ENCODE assay signal across 18 cellular contexts in genomic region chr19:5039642-5040543, GRCh38.
DNase-seq lines count a peak whose midpoint lies in the region; FAIRE-seq and TF ChIP-seq lines count a peak whose summit lies in the region.
"Had no signal": no experiment of that assay in that cellular context is flagged by ENCODE, and none has a peak within 500 bp of the region (broad histone marks: within the 10 kb centered on the region; RNA-seq: fewer than 3 reads in every experiment).

No MANE protein-coding gene starts in this region.

- no peaks in the 10 kb centered on the region; the same call in 1 of the 2 replicates for H3K4me1 ChIP-seq in HUES6 (ENCODE audit: control insufficient read depth, insufficient read depth, low read length)
- peaks cover 0 to 1% of the 10 kb centered on the region in 2 donors for H3K4me1 ChIP-seq in neuronal stem cell (ENCODE audit: control insufficient read depth in 2 of 2, insufficient read depth in 1 of 2, low read depth in 1 of 2, low read length in 2 of 2)
- no peaks in the 10 kb centered on the region for H3K4me1 ChIP-seq in colonic mucosa
- peaks cover 37% of the 10 kb centered on the region for H3K4me1 ChIP-seq in testis
- peaks cover 4% of the 10 kb centered on the region for H3K4me1 ChIP-seq in osteoblast (ENCODE audit: insufficient read depth, low read length)

- H3K27me3 ChIP-seq in HUES6 (ENCODE audit: control insufficient read depth, insufficient read depth, low read length) (no peaks in the 10 kb centered on the region), neuronal stem cell (ENCODE audit: control insufficient read depth in 3 of 3, insufficient read depth in 3 of 3, low read depth in 1 of 3, low read length in 3 of 3) (no peaks in the 10 kb centered on the region), colonic mucosa (no peaks in the 10 kb centered on the region), testis (no peaks in the 10 kb centered on the region), osteoblast (ENCODE audit: insufficient read depth, low read length) (no peaks in the 10 kb centered on the region)

- H4K91ac ChIP-seq in neuronal stem cell (ENCODE audit: low read depth, low read length, poor library complexity) = no peak overlapping the region

- H3K9me3 ChIP-seq in HUES6 (ENCODE audit: control insufficient read depth, insufficient read depth, low read depth, low read length) (no peaks in the 10 kb centered on the region), neuronal stem cell (replicated peaks in 1 of 2; ENCODE audit: control insufficient read depth in 2 of 2, insufficient read depth in 1 of 2, low read depth in 1 of 2, low read length in 2 of 2) (no peaks in the 10 kb centered on the region), colonic mucosa (no peaks in the 10 kb centered on the region), testis (no peaks in the 10 kb centered on the region), osteoblast (ENCODE audit: low read depth, low read length) (no peaks in the 10 kb centered on the region)

- no CpG with 5 or more reads among the region's 43 CpGs for WGBS in neuronal stem cell (ENCODE audit: extremely low coverage in 2 of 2, insufficient read length in 2 of 2, insufficient replicate concordance in 1 of 2), 2 donors
- WGBS in testis, 2 donors = 91 to 93% methylated on average over 7 to 32 of the region's 43 CpGs

- no peak overlapping the region for H3K4ac ChIP-seq in neuronal stem cell (ENCODE audit: low read length)

- H3K79me1 ChIP-seq in neuronal stem cell (ENCODE audit: low read depth, low read length) = peaks cover 21% of the 10 kb centered on the region

- H3K79me2 ChIP-seq in osteoblast (ENCODE audit: insufficient read depth, low read length) = peaks cover 10% of the 10 kb centered on the region

- no peak overlapping the region for H3K27ac ChIP-seq in HUES6 (ENCODE audit: low read depth, low read length)
- peak overlapping the region; percentile 29 for H3K27ac ChIP-seq in cingulate gyrus (ENCODE audit: low read depth, low read length)
- H3K27ac ChIP-seq in neuronal stem cell (replicated peaks; ENCODE audit: low read length) = peak overlapping the region; percentile 32
- H3K27ac ChIP-seq in colonic mucosa = no peak overlapping the region
- H3K27ac ChIP-seq in testis = no peak overlapping the region
- H3K27ac ChIP-seq in osteoblast (ENCODE audit: low read depth, low read length) = no peak overlapping the region

- no peak overlapping the region for H2BK15ac ChIP-seq in neuronal stem cell (ENCODE audit: low read length)

- peak overlapping the region; percentile 65 for H3K18ac ChIP-seq in neuronal stem cell (ENCODE audit: low read length)

- no peak overlapping the region for H2BK120ac ChIP-seq in neuronal stem cell (ENCODE audit: low read depth, low read length)

- peak overlapping the region; percentile 60 for H3K23ac ChIP-seq in neuronal stem cell (ENCODE audit: low read depth, low read length, poor library complexity)

- H3K4me2 ChIP-seq in neuronal stem cell (ENCODE audit: insufficient read depth, low read length, poor library complexity, severe bottlenecking) (no peak overlapping the region), osteoblast (ENCODE audit: insufficient read depth, low read length) (no peak overlapping the region)

- H2AK5ac ChIP-seq in neuronal stem cell (ENCODE audit: low read depth, low read length) = peak overlapping the region; percentile 46

- peak overlapping the region; percentile 56 for H3K14ac ChIP-seq in neuronal stem cell (ENCODE audit: low read length)

- no peak for TF ChIP-seq CTCF in colonic mucosa (IDR thresholded peaks at IDR 0.05)
- no peak for TF ChIP-seq CTCF in testis (IDR thresholded peaks at IDR 0.05)
- no peak for TF ChIP-seq CTCF in osteoblast (IDR thresholded peaks at IDR 0.05; ENCODE audit: extremely low read depth, low read depth, low read length)

- peaks cover 43% of the 10 kb centered on the region for H4K20me1 ChIP-seq in osteoblast (ENCODE audit: insufficient read depth, low read length)

- H3K9ac ChIP-seq in HUES6 (ENCODE audit: low read length) = peak overlapping the region; percentile 13
- H3K9ac ChIP-seq in neuronal stem cell (ENCODE audit: low read depth, low read length, poor library complexity) = peak overlapping the region; percentile 81
- no peak overlapping the region for H3K9ac ChIP-seq in colonic mucosa (ENCODE audit: low read depth in 2 of 2, low read length in 2 of 2)

- H4K8ac ChIP-seq in neuronal stem cell (ENCODE audit: low read depth, low read length) = peak overlapping the region; percentile 96

- H3K4me3 ChIP-seq in HUES6 (ENCODE audit: low read depth, low read length) = no peak overlapping the region
- no peak overlapping the region for H3K4me3 ChIP-seq in neuronal stem cell (ENCODE audit: low read length in 2 of 2)
- H3K4me3 ChIP-seq in colonic mucosa = no peak overlapping the region
- H3K4me3 ChIP-seq in testis = no peak overlapping the region
- H3K4me3 ChIP-seq in osteoblast (ENCODE audit: insufficient read depth, low read length) = no peak overlapping the region

- TF ChIP-seq POLR2A in testis (IDR thresholded peaks at IDR 0.05) = no peak

- H2AFZ ChIP-seq in neuronal stem cell (ENCODE audit: low read length) = no peak overlapping the region
- H2AFZ ChIP-seq in osteoblast (ENCODE audit: low read length) = no peak overlapping the region

- FAIRE-seq in urothelium cell line (lab: Jason Lieb, UNC) = peak; percentile 42
- FAIRE-seq: GM12891 had no signal

- H2BK12ac ChIP-seq in neuronal stem cell (ENCODE audit: low read length) = no peak overlapping the region

- no peak overlapping the region for H2BK5ac ChIP-seq in neuronal stem cell (ENCODE audit: low read length)

- H3K36me3 ChIP-seq in HUES6 (ENCODE audit: control insufficient read depth, insufficient read depth, low read length) (peaks cover 20% of the 10 kb centered on the region), neuronal stem cell (replicated peaks in 1 of 2; ENCODE audit: control insufficient read depth in 2 of 2, insufficient read depth in 2 of 2, low read length in 2 of 2) (peaks cover 16 to 66% of the 10 kb centered on the region in 2 donors), colonic mucosa (no peaks in the 10 kb centered on the region), testis (ENCODE audit: low read depth, missing control alignments) (no peaks in the 10 kb centered on the region), osteoblast (ENCODE audit: insufficient read depth, low read length) (peaks cover 21% of the 10 kb centered on the region)

- intact Hi-C loops in colonic mucosa (cut with DNase I) (loop anchor here (10.0 kb wide), 1 partner anchor 525 kb away; the partner anchor contains the start of gene TINCR), testis (cut with DNase I; ENCODE audit: low total_unique reads) (loop anchor here (10.0 kb wide), 1 partner anchor 535 kb away; no protein-coding TSS in a partner anchor)

- DNase-seq in neuronal stem cell (ENCODE audit: low spot score) (no peak), urothelium cell line (ENCODE audit: low spot score) (no peak), colonic mucosa (no peak), testis (no peak), osteoblast (ENCODE audit: insufficient read length, low spot score, missing footprints) (no peak)
- DNase-seq: CD8-positive, alpha-beta memory T cell; DMS 273 treated with DMSO at 0.1 percent for 48 hours; DMS79; GDM1; NCI-H1048; NCI-H1694 treated with DMSO at 0.1 percent for 48 hours; NCI-H2227 treated with DMSO at 0.1 percent for 48 hours; NCI-H526 treated with DMSO at 0.1 percent for 48 hours; RPMI8226; SHP77 treated with DMSO at 0.1 percent for 48 hours had no signal

Comparison
In these comparisons a context has a peak if more than half of its experiments do, and no peak if none do; other contexts are left out.
1. H3K27ac ChIP-seq: peak in cingulate gyrus (single experiment) and neuronal stem cell (single experiment); none in HUES6 (single experiment), colonic mucosa (single experiment), testis (0 of 2) and osteoblast (single experiment).
2. H3K9ac ChIP-seq: peak in HUES6 (single experiment) and neuronal stem cell (single experiment); none in colonic mucosa (0 of 2).